In the genomic region with DNA sequence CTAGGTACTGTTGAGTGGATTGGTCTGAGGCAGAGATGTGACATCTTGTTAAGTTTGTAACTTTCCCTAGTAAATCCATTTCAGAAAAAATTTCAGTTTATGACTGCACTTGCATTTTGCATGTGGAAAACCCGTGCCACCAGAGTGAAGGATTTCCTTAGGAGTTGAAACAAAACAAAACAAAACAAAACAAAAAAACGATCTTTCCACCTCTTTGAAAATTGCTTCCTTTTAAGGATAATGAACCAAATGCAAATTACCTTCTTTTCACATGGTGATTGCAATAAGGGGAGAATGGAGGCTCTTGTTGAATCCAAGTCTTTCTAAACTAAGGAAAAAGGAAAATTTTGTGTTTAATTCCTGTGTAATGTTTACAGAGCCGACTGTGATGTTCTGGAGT, we compare ENCODE assay signal across 30 cellular contexts. TPM values are rescaled to one million over a fixed set of nuclear protein-coding genes. Genes with fewer than 3 reads are reported as not detected.
DNase-seq lines count a peak whose midpoint lies in the region; ATAC-seq and TF ChIP-seq lines count a peak whose summit lies in the region.
"Had no signal": no experiment of that assay in that cellular context is flagged by ENCODE, and none has a peak within 500 bp of the region (broad histone marks: within the 10 kb centered on the region; RNA-seq: fewer than 3 reads in every experiment).

No MANE protein-coding gene starts in this region.

- H3K27ac Mint-ChIP-seq in MCF 10A (ENCODE audit: low read depth, unreplicated experiment), result peak overlapping the region; percentile 55
- no peak overlapping the region for H3K27ac Mint-ChIP-seq in natural killer cell treated with Interleukin-12 subunit alpha and Interleukin-12 subunit beta and Interleukin-15 and Interleukin-18, amount 100 ng/mL, for 72 hours
- H3K27ac Mint-ChIP-seq: activated CD4-positive, alpha-beta T cell treated with anti-CD3 and anti-CD28 coated beads for 36 hours; activated CD8-positive, alpha-beta T cell treated with anti-CD3 and anti-CD28 coated beads, Interleukin-2, amount 10 ng/mL, durations not matched to agents 7 days and 5 days; activated T-helper 17 cell treated with anti-CD3 and anti-CD28 coated beads, Interleukin-2, amount 50 U/mL, for 72 hours; stimulated activated naive CD8-positive, alpha-beta T cell treated with anti-CD3 and anti-CD28 coated beads, Interleukin-15, Interleukin-2, amounts not matched to agents 100 ng/mL and 50 ng/mL, for 24 hours; T-helper 2 cell treated with Interferon-gamma antibody and Interleukin-4, amounts not matched to agents 5 μg/mL and 100 μg/mL, for 36 hours had no signal

- peak overlapping the region; percentile 17 for H3K4me3 Mint-ChIP-seq in MCF 10A (ENCODE audit: unreplicated experiment)
- H3K4me3 Mint-ChIP-seq in natural killer cell treated with Interleukin-12 subunit alpha and Interleukin-12 subunit beta and Interleukin-15 and Interleukin-18, amount 100 ng/mL, for 72 hours, result no peak overlapping the region
- H3K4me3 Mint-ChIP-seq: activated CD4-positive, alpha-beta T cell treated with anti-CD3 and anti-CD28 coated beads for 36 hours; activated CD8-positive, alpha-beta T cell treated with anti-CD3 and anti-CD28 coated beads, Interleukin-2, amount 10 ng/mL, durations not matched to agents 7 days and 5 days; activated T-helper 17 cell treated with anti-CD3 and anti-CD28 coated beads, Interleukin-2, amount 50 U/mL, for 72 hours; stimulated activated naive CD8-positive, alpha-beta T cell treated with anti-CD3 and anti-CD28 coated beads, Interleukin-15, Interleukin-2, amounts not matched to agents 100 ng/mL and 50 ng/mL, for 24 hours; T-helper 2 cell treated with Interferon-gamma antibody and Interleukin-4, amounts not matched to agents 5 μg/mL and 100 μg/mL, for 36 hours had no signal

- H3K9ac ChIP-seq in mammary epithelial cell (ENCODE audit: insufficient read depth, low read length), result no peak overlapping the region
- H3K9ac ChIP-seq: GM23248 had no signal

- CTCF ChIA-PET in MCF 10A (lab: Yijun Ruan, JAX), result interaction anchor here (0.6 to 2.2 kb wide), 7 partner anchors 8 to 680 kb away, joined by 3 to 11 read pairs (median 4); a partner anchor contains a TSS
- CTCF ChIA-PET in mammary epithelial cell (lab: Charles Lee; ENCODE audit: low non-redundant PET), result no interaction called here

- WGBS in mammary epithelial cell (ENCODE audit: low coverage, missing lambda C conversion rate), result 36% methylated on average over 3 of the region's 3 CpGs
- no CpG with 5 or more reads among the region's 3 CpGs for WGBS in iPS DF 6.9 (ENCODE audit: insufficient coverage, insufficient read length)

- in situ Hi-C loops in mammary epithelial cell (cut with MboI; ENCODE audit: low sequenced_read_pairs in 2 of 2), result no loop called here

- POLR2A ChIA-PET in MCF 10A (lab: Yijun Ruan, JAX), result interaction anchor here (0.5 to 13.2 kb wide), 10 partner anchors 10 to 668 kb away, joined by 3 to 316 read pairs (median 6); a partner anchor contains a TSS

- H3K4me1 ChIP-seq in mammary epithelial cell (ENCODE audit: insufficient read depth, low read length) (peaks cover 41% of the 10 kb centered on the region), iPS DF 6.9 (ENCODE audit: control insufficient read depth, insufficient read depth, low read length) (peaks cover 16% of the 10 kb centered on the region)
- H3K4me1 ChIP-seq: testis had no signal

- H2AFZ ChIP-seq in mammary epithelial cell (ENCODE audit: low read depth, low read length), result no peak overlapping the region
- H2AFZ ChIP-seq: GM23248 had no signal

- H3K27me3 Mint-ChIP-seq in MCF 10A (ENCODE audit: insufficient read depth, unreplicated experiment), result no peaks in the 10 kb centered on the region
- no peaks in the 10 kb centered on the region for H3K27me3 Mint-ChIP-seq in natural killer cell treated with Interleukin-12 subunit alpha and Interleukin-12 subunit beta and Interleukin-15 and Interleukin-18, amount 100 ng/mL, for 72 hours
- H3K27me3 Mint-ChIP-seq: activated CD4-positive, alpha-beta T cell treated with anti-CD3 and anti-CD28 coated beads for 36 hours; activated T-helper 17 cell treated with anti-CD3 and anti-CD28 coated beads, Interleukin-2, amount 50 U/mL, for 72 hours; stimulated activated naive CD8-positive, alpha-beta T cell treated with anti-CD3 and anti-CD28 coated beads, Interleukin-15, Interleukin-2, amounts not matched to agents 100 ng/mL and 50 ng/mL, for 24 hours had no signal

- no peaks in the 10 kb centered on the region for H3K36me3 ChIP-seq in mammary epithelial cell (ENCODE audit: insufficient read depth, low read length)
- no peaks in the 10 kb centered on the region for H3K36me3 ChIP-seq in iPS DF 6.9 (ENCODE audit: control insufficient read depth, insufficient read depth, low read length)

- H3K36me3 Mint-ChIP-seq in MCF 10A (ENCODE audit: insufficient read depth, unreplicated experiment), result no peaks in the 10 kb centered on the region
- H3K36me3 Mint-ChIP-seq in natural killer cell treated with Interleukin-12 subunit alpha and Interleukin-12 subunit beta and Interleukin-15 and Interleukin-18, amount 100 ng/mL, for 72 hours, result no peaks in the 10 kb centered on the region

- BruUV-seq in MCF 10A (replicated peaks; lab: Mats Ljungman, UMichigan), result no TSS peak
- no TSS peak for BruUV-seq in mammary epithelial cell (replicated peaks; lab: Mats Ljungman, UMichigan)

- H3K9me3 ChIP-seq in mammary epithelial cell (replicated peaks; ENCODE audit: insufficient read depth, low read length) (no peaks in the 10 kb centered on the region), iPS DF 6.9 (ENCODE audit: control insufficient read depth, insufficient read depth, low read length) (no peaks in the 10 kb centered on the region)
- H3K9me3 ChIP-seq: testis had no signal

- H3K27me3 ChIP-seq in mammary epithelial cell (ENCODE audit: insufficient read depth, low read length), result no peaks in the 10 kb centered on the region
- no peaks in the 10 kb centered on the region for H3K27me3 ChIP-seq in iPS DF 6.9 (ENCODE audit: control insufficient read depth, insufficient read depth, low read length)
- H3K27me3 ChIP-seq: testis had no signal

- H4K20me1 ChIP-seq in mammary epithelial cell (ENCODE audit: insufficient read depth, low read length), result no peaks in the 10 kb centered on the region

- no peak for TF ChIP-seq CTCF in MCF 10A (IDR thresholded peaks at IDR 0.05; ENCODE audit: unreplicated experiment)
- TF ChIP-seq CTCF in mammary epithelial cell (conservative IDR thresholded peaks at IDR 0.05 in 1 of 2, IDR thresholded peaks at IDR 0.05 in 1 of 2; ENCODE audit: extremely low read depth in 1 of 2, insufficient read depth in 1 of 2, low read depth in 1 of 2, low read length in 2 of 2), result no peak

- dilution Hi-C loops in mammary epithelial cell (cut with HindIII; ENCODE audit: low sequenced_read_pairs), result no loop called here

- no peaks in the 10 kb centered on the region for H3K9me3 Mint-ChIP-seq in MCF 10A (ENCODE audit: unreplicated experiment)
- no peaks in the 10 kb centered on the region for H3K9me3 Mint-ChIP-seq in natural killer cell treated with Interleukin-12 subunit alpha and Interleukin-12 subunit beta and Interleukin-15 and Interleukin-18, amount 100 ng/mL, for 72 hours
- H3K9me3 Mint-ChIP-seq: activated T-helper 17 cell treated with anti-CD3 and anti-CD28 coated beads, Interleukin-2, amount 50 U/mL, for 72 hours; stimulated activated naive CD8-positive, alpha-beta T cell treated with anti-CD3 and anti-CD28 coated beads, Interleukin-15, Interleukin-2, amounts not matched to agents 100 ng/mL and 50 ng/mL, for 24 hours; T-helper 2 cell treated with Interferon-gamma antibody and Interleukin-4, amounts not matched to agents 5 μg/mL and 100 μg/mL, for 36 hours had no signal

- peaks cover 46% of the 10 kb centered on the region for H3K4me1 Mint-ChIP-seq in MCF 10A (ENCODE audit: insufficient read depth, unreplicated experiment)
- H3K4me1 Mint-ChIP-seq in natural killer cell treated with Interleukin-12 subunit alpha and Interleukin-12 subunit beta and Interleukin-15 and Interleukin-18, amount 100 ng/mL, for 72 hours (ENCODE audit: low read depth in 2 of 2), result peaks cover 0 to 7% of the 10 kb centered on the region in 2 donors
- H3K4me1 Mint-ChIP-seq: activated CD4-positive, alpha-beta T cell treated with anti-CD3 and anti-CD28 coated beads for 36 hours; activated T-helper 17 cell treated with anti-CD3 and anti-CD28 coated beads, Interleukin-2, amount 50 U/mL, for 72 hours had no signal

- H3K27ac ChIP-seq in mammary epithelial cell (ENCODE audit: insufficient read depth, low read depth, low read length) (no peak overlapping the region), caudate nucleus (ENCODE audit: low read depth, low read length) (peak overlapping the region; percentile 11), iPS DF 6.9 (ENCODE audit: low read length) (peak overlapping the region; percentile 69)
- H3K27ac ChIP-seq: 22Rv1, C4-2B, testis had no signal

- DNase-seq in MCF 10A (ENCODE audit: unreplicated experiment) (no peak), mammary epithelial cell (no peak), caudate nucleus (lab: John Stamatoyannopoulos, UW) (no peak), iPS DF 6.9 (ENCODE audit: low read depth, low spot score) (no peak), LoVo (ENCODE audit: low spot score) (no peak)
- no peak for DNase-seq in natural killer cell treated with Interleukin-12 subunit alpha and Interleukin-12 subunit beta and Interleukin-15 and Interleukin-18, amount 100 ng/mL, for 72 hours (ENCODE audit: low spot score)
- DNase-seq: activated CD4-positive, alpha-beta T cell treated with anti-CD3 and anti-CD28 coated beads for 36 hours; activated CD8-positive, alpha-beta T cell treated with anti-CD3 and anti-CD28 coated beads, Interleukin-2, amount 10 ng/mL, durations not matched to agents 7 days and 5 days; activated naive CD4-positive, alpha-beta T cell treated with anti-CD3 and anti-CD28 coated beads, Interleukin-2, amount 50 U/mL, for 16 hours; COR-L47; DMS53; effector CD8-positive, alpha-beta T cell; erythroblast; GM23248; head of caudate nucleus; KG1; NCI-H1417; NCI-H2029; NCI-H526; right cardiac atrium; SIG-M5; stimulated activated CD4-positive, alpha-beta T cell treated with anti-CD3 and anti-CD28 coated beads, Interleukin-1b, Interleukin-23, amount 100 ng/mL, for 48 hours; testis had no signal

- no peak overlapping the region for H3K4me2 ChIP-seq in mammary epithelial cell (ENCODE audit: insufficient read depth, low read depth, low read length)

- H3K79me2 ChIP-seq in mammary epithelial cell (ENCODE audit: insufficient read depth, low read length), result peaks cover 71% of the 10 kb centered on the region

- intact Hi-C loops in MCF 10A (cut with micrococcal nuclease) (loop anchor here (2.0 kb wide), 1 partner anchor 42 kb away; no protein-coding TSS in a partner anchor), mammary epithelial cell (cut with micrococcal nuclease) (loop anchor here (2.0 kb wide), 1 partner anchor 44 kb away; a partner anchor contains a TSS)

- H3K4me3 ChIP-seq in mammary epithelial cell (replicated peaks in 1 of 3; ENCODE audit: insufficient read depth in 1 of 3, low read depth in 2 of 3, low read length in 3 of 3) (no peak overlapping the region), iPS DF 6.9 (ENCODE audit: low read length) (no peak overlapping the region)
- H3K4me3 ChIP-seq: GM23248, testis had no signal

- ATAC-seq in GM21576 (IDR thresholded peaks at IDR 0.05; ENCODE audit: unreplicated experiment) (no peak), GM21825 (IDR thresholded peaks at IDR 0.05; ENCODE audit: unreplicated experiment) (no peak)
- no peak for ATAC-seq in natural killer cell treated with Interleukin-12 subunit alpha and Interleukin-12 subunit beta and Interleukin-15 and Interleukin-18, amount 100 ng/mL, for 72 hours
- ATAC-seq: activated CD4-positive, alpha-beta T cell treated with anti-CD3 and anti-CD28 coated beads for 36 hours; activated CD8-positive, alpha-beta T cell treated with anti-CD3 and anti-CD28 coated beads, Interleukin-2, amount 10 ng/mL, durations not matched to agents 7 days and 5 days; activated T-helper 17 cell treated with anti-CD3 and anti-CD28 coated beads, Interleukin-2, amount 50 U/mL, for 72 hours; right cardiac atrium had no signal

RNA-seq across cellular contexts. Expression of a gene that starts 43.2 kb away (rescaled TPM):
- total RNA-seq in MCF 10A (2022) (12.4 and 13.1 TPM in 2 replicates), mammary epithelial cell (10 to 100 TPM in 1 of 2 donors, 1 to 10 TPM in 1; 9.3 to 14.8 TPM)
- 8.4 TPM for polyA plus RNA-seq in mammary epithelial cell
- 36.2 TPM for polyA minus RNA-seq in mammary epithelial cell
- total RNA-seq in natural killer cell treated with Interleukin-12 subunit alpha and Interleukin-12 subunit beta and Interleukin-15 and Interleukin-18, amount 100 ng/mL, for 72 hours, result 10 to 100 TPM in 1 of 2 donors, 1 to 10 TPM in 1; 8.3 to 12.7 TPM
